Comparison of ENCODE assay signal across 9 cellular contexts in the genomic region with DNA sequence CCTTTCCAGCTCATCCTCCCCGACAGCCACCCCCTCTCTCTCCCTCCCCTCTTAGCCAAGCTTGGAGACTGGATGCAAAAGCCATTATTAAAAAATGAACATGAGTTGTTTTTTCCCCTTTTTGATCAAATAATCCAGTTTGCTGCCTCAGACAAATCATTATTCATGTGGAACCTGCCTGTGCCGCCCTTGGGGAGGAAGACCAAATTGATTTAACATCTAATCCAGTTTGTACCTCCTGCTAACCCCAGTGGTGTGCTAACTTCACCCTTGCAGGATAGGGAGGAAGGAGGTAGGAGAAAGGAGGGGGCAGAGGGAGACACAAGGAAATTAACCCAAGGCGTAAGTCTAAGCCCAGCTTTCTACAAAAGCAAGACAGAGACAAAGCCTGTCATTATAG.
"Had no signal": no experiment of that assay in that cellular context is flagged by ENCODE, and none has a peak within 500 bp of the region (broad histone marks: within the 10 kb centered on the region; RNA-seq: fewer than 3 reads in every experiment).

No MANE protein-coding gene starts in this region.

- H3K9me3 ChIP-seq: HAP-1 had no signal

- H3K4me1 Mint-ChIP-seq: IgD-negative memory B cell had no signal

- H3K36me3 ChIP-seq: HAP-1 had no signal

- DNase-seq: GM23248, GOT3, H7, HFFc6 had no signal

- H3K4me3 ChIP-seq: GM23248, HAP-1 had no signal

- H3K36me3 Mint-ChIP-seq: IgD-negative memory B cell had no signal

- H3K4me1 ChIP-seq: HAP-1 had no signal

- H3K27ac Mint-ChIP-seq: HFFc6, IgD-negative memory B cell had no signal

- H3K9ac ChIP-seq: GM23248 had no signal

- ATAC-seq: HCT116, HepG2 had no signal

- H3K9me3 Mint-ChIP-seq: HFFc6 had no signal

- H2AFZ ChIP-seq: GM23248 had no signal

- H3K4me3 Mint-ChIP-seq: HFFc6, IgD-negative memory B cell had no signal

- H3K27ac ChIP-seq: GM23248, HL-60 had no signal

- H3K27me3 Mint-ChIP-seq: IgD-negative memory B cell had no signal
